Comparison of ENCODE assay signal across 1 cellular context in the genomic region with DNA sequence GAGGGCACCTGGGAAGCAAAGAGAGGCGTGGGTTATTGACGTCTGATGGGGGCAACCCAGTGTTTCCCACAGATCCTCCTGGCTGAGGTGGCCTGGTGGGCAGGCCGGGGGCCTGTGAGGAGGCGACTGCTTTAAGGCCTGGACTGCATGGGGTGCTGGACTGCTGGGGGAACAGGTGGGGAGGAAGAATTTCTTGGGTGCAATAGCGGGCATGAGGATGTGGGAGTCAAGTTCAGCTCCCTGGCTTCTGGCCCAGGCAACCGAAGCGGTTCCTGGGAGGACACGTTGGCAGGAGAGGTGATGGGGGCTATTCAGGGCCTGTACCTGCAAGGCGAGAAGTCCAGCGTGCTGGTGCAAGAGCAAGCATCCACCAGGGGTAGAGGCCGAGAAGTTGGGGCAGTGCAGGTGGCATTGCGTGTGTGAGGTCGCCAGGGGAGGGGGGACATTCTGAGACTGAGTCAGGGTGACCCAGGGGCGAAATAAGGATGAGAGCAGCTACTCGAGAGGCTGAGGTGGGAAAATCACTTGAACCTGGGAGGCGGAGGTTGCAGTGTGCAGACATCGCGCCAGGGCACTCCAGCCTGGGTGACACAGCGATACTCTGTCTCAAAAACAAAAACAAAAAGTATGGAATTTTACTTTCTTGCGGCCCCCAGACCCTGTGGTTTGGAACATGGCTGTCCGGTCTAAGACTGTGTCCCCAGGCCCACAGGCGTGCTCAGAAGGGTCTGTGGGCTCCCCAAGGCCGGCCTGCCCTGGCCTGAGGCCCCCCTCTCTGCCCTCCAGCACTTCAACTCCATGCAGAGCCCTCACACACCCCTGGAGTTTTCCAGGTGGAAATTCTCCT.
TF ChIP-seq lines count a peak whose summit lies in the region.

No MANE protein-coding gene starts in this region.

TF ChIP-seq in GM23338, 12 proteins besides CTCF, POLR2A, EP300 and RAD21 (continued from another document):
- TF ChIP-seq, protein P1, sequence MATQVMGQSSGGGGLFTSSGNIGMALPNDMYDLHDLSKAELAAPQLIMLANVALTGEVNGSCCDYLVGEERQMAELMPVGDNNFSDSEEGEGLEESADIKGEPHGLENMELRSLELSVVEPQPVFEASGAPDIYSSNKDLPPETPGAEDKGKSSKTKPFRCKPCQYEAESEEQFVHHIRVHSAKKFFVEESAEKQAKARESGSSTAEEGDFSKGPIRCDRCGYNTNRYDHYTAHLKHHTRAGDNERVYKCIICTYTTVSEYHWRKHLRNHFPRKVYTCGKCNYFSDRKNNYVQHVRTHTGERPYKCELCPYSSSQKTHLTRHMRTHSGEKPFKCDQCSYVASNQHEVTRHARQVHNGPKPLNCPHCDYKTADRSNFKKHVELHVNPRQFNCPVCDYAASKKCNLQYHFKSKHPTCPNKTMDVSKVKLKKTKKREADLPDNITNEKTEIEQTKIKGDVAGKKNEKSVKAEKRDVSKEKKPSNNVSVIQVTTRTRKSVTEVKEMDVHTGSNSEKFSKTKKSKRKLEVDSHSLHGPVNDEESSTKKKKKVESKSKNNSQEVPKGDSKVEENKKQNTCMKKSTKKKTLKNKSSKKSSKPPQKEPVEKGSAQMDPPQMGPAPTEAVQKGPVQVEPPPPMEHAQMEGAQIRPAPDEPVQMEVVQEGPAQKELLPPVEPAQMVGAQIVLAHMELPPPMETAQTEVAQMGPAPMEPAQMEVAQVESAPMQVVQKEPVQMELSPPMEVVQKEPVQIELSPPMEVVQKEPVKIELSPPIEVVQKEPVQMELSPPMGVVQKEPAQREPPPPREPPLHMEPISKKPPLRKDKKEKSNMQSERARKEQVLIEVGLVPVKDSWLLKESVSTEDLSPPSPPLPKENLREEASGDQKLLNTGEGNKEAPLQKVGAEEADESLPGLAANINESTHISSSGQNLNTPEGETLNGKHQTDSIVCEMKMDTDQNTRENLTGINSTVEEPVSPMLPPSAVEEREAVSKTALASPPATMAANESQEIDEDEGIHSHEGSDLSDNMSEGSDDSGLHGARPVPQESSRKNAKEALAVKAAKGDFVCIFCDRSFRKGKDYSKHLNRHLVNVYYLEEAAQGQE (IDR thresholded peaks at IDR 0.05; ENCODE audit: unreplicated experiment), result no peak
- TF ChIP-seq NANOG (IDR thresholded peaks at IDR 0.05; ENCODE audit: borderline replicate concordance) (no peak), ZNF114 (CRISPR knock-in tag; IDR thresholded peaks at IDR 0.05) (no peak), JUNB (IDR thresholded peaks at IDR 0.05; ENCODE audit: unreplicated experiment) (no peak)
- TF ChIP-seq, protein P2, sequence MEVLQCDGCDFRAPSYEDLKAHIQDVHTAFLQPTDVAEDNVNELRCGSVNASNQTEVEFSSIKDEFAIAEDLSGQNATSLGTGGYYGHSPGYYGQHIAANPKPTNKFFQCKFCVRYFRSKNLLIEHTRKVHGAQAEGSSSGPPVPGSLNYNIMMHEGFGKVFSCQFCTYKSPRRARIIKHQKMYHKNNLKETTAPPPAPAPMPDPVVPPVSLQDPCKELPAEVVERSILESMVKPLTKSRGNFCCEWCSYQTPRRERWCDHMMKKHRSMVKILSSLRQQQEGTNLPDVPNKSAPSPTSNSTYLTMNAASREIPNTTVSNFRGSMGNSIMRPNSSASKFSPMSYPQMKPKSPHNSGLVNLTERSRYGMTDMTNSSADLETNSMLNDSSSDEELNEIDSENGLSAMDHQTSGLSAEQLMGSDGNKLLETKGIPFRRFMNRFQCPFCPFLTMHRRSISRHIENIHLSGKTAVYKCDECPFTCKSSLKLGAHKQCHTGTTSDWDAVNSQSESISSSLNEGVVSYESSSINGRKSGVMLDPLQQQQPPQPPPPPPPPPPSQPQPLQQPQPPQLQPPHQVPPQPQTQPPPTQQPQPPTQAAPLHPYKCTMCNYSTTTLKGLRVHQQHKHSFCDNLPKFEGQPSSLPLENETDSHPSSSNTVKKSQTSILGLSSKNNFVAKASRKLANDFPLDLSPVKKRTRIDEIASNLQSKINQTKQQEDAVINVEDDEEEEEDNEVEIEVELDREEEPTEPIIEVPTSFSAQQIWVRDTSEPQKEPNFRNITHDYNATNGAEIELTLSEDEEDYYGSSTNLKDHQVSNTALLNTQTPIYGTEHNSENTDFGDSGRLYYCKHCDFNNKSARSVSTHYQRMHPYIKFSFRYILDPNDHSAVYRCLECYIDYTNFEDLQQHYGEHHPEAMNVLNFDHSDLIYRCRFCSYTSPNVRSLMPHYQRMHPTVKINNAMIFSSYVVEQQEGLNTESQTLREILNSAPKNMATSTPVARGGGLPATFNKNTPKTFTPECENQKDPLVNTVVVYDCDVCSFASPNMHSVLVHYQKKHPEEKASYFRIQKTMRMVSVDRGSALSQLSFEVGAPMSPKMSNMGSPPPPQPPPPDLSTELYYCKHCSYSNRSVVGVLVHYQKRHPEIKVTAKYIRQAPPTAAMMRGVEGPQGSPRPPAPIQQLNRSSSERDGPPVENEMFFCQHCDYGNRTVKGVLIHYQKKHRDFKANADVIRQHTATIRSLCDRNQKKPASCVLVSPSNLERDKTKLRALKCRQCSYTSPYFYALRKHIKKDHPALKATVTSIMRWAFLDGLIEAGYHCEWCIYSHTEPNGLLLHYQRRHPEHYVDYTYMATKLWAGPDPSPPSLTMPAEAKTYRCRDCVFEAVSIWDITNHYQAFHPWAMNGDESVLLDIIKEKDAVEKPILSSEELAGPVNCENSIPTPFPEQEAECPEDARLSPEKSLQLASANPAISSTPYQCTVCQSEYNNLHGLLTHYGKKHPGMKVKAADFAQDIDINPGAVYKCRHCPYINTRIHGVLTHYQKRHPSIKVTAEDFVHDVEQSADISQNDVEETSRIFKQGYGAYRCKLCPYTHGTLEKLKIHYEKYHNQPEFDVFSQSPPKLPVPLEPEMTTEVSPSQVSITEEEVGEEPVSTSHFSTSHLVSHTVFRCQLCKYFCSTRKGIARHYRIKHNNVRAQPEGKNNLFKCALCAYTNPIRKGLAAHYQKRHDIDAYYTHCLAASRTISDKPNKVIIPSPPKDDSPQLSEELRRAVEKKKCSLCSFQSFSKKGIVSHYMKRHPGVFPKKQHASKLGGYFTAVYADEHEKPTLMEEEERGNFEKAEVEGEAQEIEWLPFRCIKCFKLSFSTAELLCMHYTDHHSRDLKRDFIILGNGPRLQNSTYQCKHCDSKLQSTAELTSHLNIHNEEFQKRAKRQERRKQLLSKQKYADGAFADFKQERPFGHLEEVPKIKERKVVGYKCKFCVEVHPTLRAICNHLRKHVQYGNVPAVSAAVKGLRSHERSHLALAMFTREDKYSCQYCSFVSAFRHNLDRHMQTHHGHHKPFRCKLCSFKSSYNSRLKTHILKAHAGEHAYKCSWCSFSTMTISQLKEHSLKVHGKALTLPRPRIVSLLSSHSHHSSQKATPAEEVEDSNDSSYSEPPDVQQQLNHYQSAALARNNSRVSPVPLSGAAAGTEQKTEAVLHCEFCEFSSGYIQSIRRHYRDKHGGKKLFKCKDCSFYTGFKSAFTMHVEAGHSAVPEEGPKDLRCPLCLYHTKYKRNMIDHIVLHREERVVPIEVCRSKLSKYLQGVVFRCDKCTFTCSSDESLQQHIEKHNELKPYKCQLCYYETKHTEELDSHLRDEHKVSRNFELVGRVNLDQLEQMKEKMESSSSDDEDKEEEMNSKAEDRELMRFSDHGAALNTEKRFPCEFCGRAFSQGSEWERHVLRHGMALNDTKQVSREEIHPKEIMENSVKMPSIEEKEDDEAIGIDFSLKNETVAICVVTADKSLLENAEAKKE (CRISPR knock-in tag; IDR thresholded peaks at IDR 0.05), result no peak
